Comparison of ENCODE assay signal across 9 cellular contexts in the genomic region with DNA sequence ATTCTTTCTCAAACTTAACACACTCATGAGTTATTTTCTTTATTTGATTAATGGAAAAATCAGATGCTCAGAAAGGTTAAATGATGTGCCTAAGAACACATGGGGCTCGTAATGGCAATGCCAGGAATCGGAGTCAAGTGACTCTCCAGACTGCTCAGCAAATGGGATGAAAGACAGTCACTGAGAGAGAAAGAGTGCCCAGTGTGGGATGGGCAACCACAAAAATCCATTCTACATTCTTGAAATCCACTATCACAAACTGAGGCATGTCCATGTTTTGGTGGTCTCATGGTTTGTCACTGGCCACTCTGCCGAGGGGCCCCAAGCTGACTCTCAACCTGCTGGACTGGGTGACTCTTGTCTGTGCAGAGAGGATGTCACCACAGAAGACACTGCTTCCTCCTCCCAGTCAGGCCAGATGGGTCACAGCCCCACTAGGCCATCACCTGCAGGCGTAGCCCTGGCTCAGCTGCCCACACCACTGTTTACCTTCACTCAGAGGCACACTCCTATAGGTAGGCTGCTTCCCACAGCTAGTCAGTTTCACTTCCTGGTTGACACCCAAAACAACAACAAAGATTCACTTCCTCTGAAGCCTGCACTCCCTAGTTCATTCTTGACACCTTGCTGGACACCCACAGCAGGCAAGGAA. TPM values are rescaled to one million over a fixed set of nuclear protein-coding genes. Genes with fewer than 3 reads are reported as not detected.
DNase-seq lines count a peak whose midpoint lies in the region; ATAC-seq and TF ChIP-seq lines count a peak whose summit lies in the region.
"Had no signal": no experiment of that assay in that cellular context is flagged by ENCODE, and none has a peak within 500 bp of the region (broad histone marks: within the 10 kb centered on the region; RNA-seq: fewer than 3 reads in every experiment).

No MANE protein-coding gene starts in this region.

- no peak overlapping the region for H3K4me3 Mint-ChIP-seq in naive thymus-derived CD8-positive, alpha-beta T cell
- H3K4me3 Mint-ChIP-seq in endothelial cell (ENCODE audit: unreplicated experiment): no peak overlapping the region

- H3K27ac ChIP-seq in VCaP: peak overlapping the region; percentile 53

- ATAC-seq in GM18511 (IDR thresholded peaks at IDR 0.05; ENCODE audit: unreplicated experiment) (peak; percentile 60), HG02981 (IDR thresholded peaks at IDR 0.05; ENCODE audit: unreplicated experiment) (peak; percentile 75)
- no peak for ATAC-seq in naive thymus-derived CD8-positive, alpha-beta T cell
- ATAC-seq: K562 had no signal

- TF ChIP-seq CTCF in VCaP (conservative IDR thresholded peaks at IDR 0.05): no peak
- TF ChIP-seq CTCF in endothelial cell (IDR thresholded peaks at IDR 0.05; ENCODE audit: unreplicated experiment): no peak

- POLR2A ChIA-PET in naive thymus-derived CD8-positive, alpha-beta T cell (lab: Charles Lee): no interaction called here

- peaks cover 0 to 62% (median 14%) of the 10 kb centered on the region in 3 donors for H3K36me3 Mint-ChIP-seq in naive thymus-derived CD8-positive, alpha-beta T cell
- peaks cover 3% of the 10 kb centered on the region for H3K36me3 Mint-ChIP-seq in endothelial cell (ENCODE audit: low read depth, unreplicated experiment)

- H3K4me1 Mint-ChIP-seq in naive thymus-derived CD8-positive, alpha-beta T cell: peaks cover 6 to 14% (median 7%) of the 10 kb centered on the region in 4 donors
- H3K4me1 Mint-ChIP-seq in endothelial cell (ENCODE audit: unreplicated experiment): peaks cover 19% of the 10 kb centered on the region

- DNase-seq in naive thymus-derived CD8-positive, alpha-beta T cell: no peak
- DNase-seq in cerebellar nuclear complex (lab: John Stamatoyannopoulos, UW): no peak
- DNase-seq in activated CD4-positive, alpha-beta T cell treated with anti-CD3 and anti-CD28 coated beads, Interleukin-2, amount 50 U/mL, for 4 hours: no peak
- DNase-seq in endothelial cell (ENCODE audit: low spot score): no peak
- no peak for DNase-seq in epidermal melanocyte (ENCODE audit: insufficient read length, low spot score)

- peak overlapping the region in 9 of 10 donors; percentile 15 to 92 (median 67) for H3K27ac Mint-ChIP-seq in naive thymus-derived CD8-positive, alpha-beta T cell
- no peak overlapping the region for H3K27ac Mint-ChIP-seq in endothelial cell (ENCODE audit: unreplicated experiment)

- H3K27me3 Mint-ChIP-seq in naive thymus-derived CD8-positive, alpha-beta T cell: no peaks in the 10 kb centered on the region
- H3K27me3 Mint-ChIP-seq in endothelial cell (ENCODE audit: unreplicated experiment): peaks cover 6% of the 10 kb centered on the region

- H3K9me3 Mint-ChIP-seq in naive thymus-derived CD8-positive, alpha-beta T cell: no peaks in the 10 kb centered on the region
- no peaks in the 10 kb centered on the region for H3K9me3 Mint-ChIP-seq in endothelial cell (ENCODE audit: unreplicated experiment)

RNA-seq across cellular contexts. Expression of gene MAP1LC3A, which starts 21.5 kb away (rescaled TPM):
- 1 to 10 TPM in 1 of 2 experiments, under 1 TPM in 1; 0.99 to 2.4 TPM for total RNA-seq in naive thymus-derived CD8-positive, alpha-beta T cell
- 1 to 10 TPM in 2 of 3 donors, under 1 TPM in 1; 0.94 to 2.1 (median 1.6) TPM for polyA plus RNA-seq in naive thymus-derived CD8-positive, alpha-beta T cell
- 33.6 TPM for total RNA-seq in endothelial cell (ENCODE audit: unreplicated experiment)
- polyA plus RNA-seq: K562 had no signal

Comparison
In these comparisons a context has a peak if more than half of its experiments do, and no peak if none do; other contexts are left out.
1. ATAC-seq: peak in GM18511 (single experiment) and HG02981 (single experiment); none in naive thymus-derived CD8-positive, alpha-beta T cell (0 of 2).
2. RNA of gene MAP1LC3A, which starts 21.5 kb away (total RNA-seq): 33.6 TPM in endothelial cell (single experiment); 0.99 to 2.4 TPM in naive thymus-derived CD8-positive, alpha-beta T cell; every median in the first group is over 10 times any median in the second.